10 cellular contexts compared by ENCODE assay signal in genomic region chr2:169095631-169096105, GRCh38. TPM values are rescaled to one million over a fixed set of nuclear protein-coding genes. Genes with fewer than 3 reads are reported as not detected.
DNase-seq lines count a peak whose midpoint lies in the region; ATAC-seq, FAIRE-seq and TF ChIP-seq lines count a peak whose summit lies in the region.
"Had no signal": no experiment of that assay in that cellular context is flagged by ENCODE, and none has a peak within 500 bp of the region (broad histone marks: within the 10 kb centered on the region; RNA-seq: fewer than 3 reads in every experiment).

No MANE protein-coding gene starts in this region.

- no peaks in the 10 kb centered on the region for H3K27me3 ChIP-seq in SJSA1 (replicated peaks)
- H3K27me3 ChIP-seq: right lobe of liver had no signal

- H3K4me1 ChIP-seq in A549 (peaks cover 31% of the 10 kb centered on the region), SJSA1 (replicated peaks) (peaks cover 11% of the 10 kb centered on the region)
- H3K4me1 ChIP-seq: right lobe of liver had no signal

- CTCF ChIA-PET in A549 (lab: Yijun Ruan, JAX): interaction anchor here (0.8 to 5.0 kb wide), 6 partner anchors 13 to 181 kb away, joined by 3 to 40 read pairs (median 3); no protein-coding TSS in a partner anchor

- peak overlapping the region; percentile 60 for H3K4me2 ChIP-seq in A549

- peak in 1 of 2 experiments; percentile 30 for DNase-seq in A549 (ENCODE audit: low read depth in 1 of 2, low spot score in 1 of 2)
- peak; percentile 35 for DNase-seq in GOT3 (lab: John Stamatoyannopoulos, UW)
- peak; percentile 76 to 77 for DNase-seq in SJSA1 (ENCODE audit: low read depth in 1 of 2, low spot score in 2 of 2)
- DNase-seq in fibroblast of mammary gland (ENCODE audit: low read depth): peak; percentile 95
- no peak for DNase-seq in cerebellar cortex (ENCODE audit: low spot score)
- DNase-seq in substantia nigra (lab: John Stamatoyannopoulos, UW): no peak
- no peak for DNase-seq in GM19239 (ENCODE audit: insufficient read length, low spot score)
- DNase-seq: Karpas-422, right lobe of liver had no signal

- peak; percentile 72 to 80; a peak in 5 of 6 replicates for ATAC-seq in A549
- ATAC-seq in HG03135 (IDR thresholded peaks at IDR 0.05; ENCODE audit: unreplicated experiment): no peak

- H3K9me3 ChIP-seq in A549 (no peaks in the 10 kb centered on the region), SJSA1 (replicated peaks) (no peaks in the 10 kb centered on the region)
- H3K9me3 ChIP-seq: right lobe of liver had no signal

- 28% methylated on average over 5 of the region's 5 CpGs for WGBS in A549 (ENCODE audit: missing lambda C conversion rate)

- H3K4me3 ChIP-seq in A549 (no peak overlapping the region), SJSA1 (no peak overlapping the region), fibroblast of mammary gland (ENCODE audit: control insufficient read depth, low read depth, low read length) (no peak overlapping the region)
- H3K4me3 ChIP-seq: right lobe of liver had no signal

- no peak for TF ChIP-seq RAD21 in A549 (conservative IDR thresholded peaks at IDR 0.05 in 1 of 2, IDR thresholded peaks at IDR 0.05 in 1 of 2)

- peak overlapping the region; percentile 37 to 54; a peak in 5 of 6 replicates for H3K27ac ChIP-seq in A549
- H3K27ac ChIP-seq in SJSA1: no peak overlapping the region
- no peak overlapping the region for H3K27ac ChIP-seq in substantia nigra (ENCODE audit: low read depth, low read length, poor library complexity, severe bottlenecking)
- H3K27ac ChIP-seq: right lobe of liver had no signal

- TF ChIP-seq CTCF in A549 (IDR thresholded peaks at IDR 0.05) (no peak), fibroblast of mammary gland (conservative IDR thresholded peaks at IDR 0.05; ENCODE audit: control insufficient read depth, insufficient read depth, low read depth, low read length) (no peak)

- no peak for TF ChIP-seq POLR2A in A549 (IDR thresholded peaks at IDR 0.05; ENCODE audit: low read length)

- FAIRE-seq in A549 (lab: Jason Lieb, UNC) (no peak), GM19239 (lab: Jason Lieb, UNC) (no peak)

- H3K36me3 ChIP-seq in SJSA1: no peaks in the 10 kb centered on the region
- H3K36me3 ChIP-seq: right lobe of liver had no signal

- POLR2A ChIA-PET in A549 (lab: Yijun Ruan, JAX): no interaction called here

- TF ChIP-seq EP300 in A549 (IDR thresholded peaks at IDR 0.05): no peak

TF ChIP-seq in A549, 52 proteins besides CTCF, POLR2A, EP300 and RAD21:
- TF ChIP-seq KDM5A (IDR thresholded peaks at IDR 0.05) (no peak), JUNB (IDR thresholded peaks at IDR 0.05) (peak; percentile 24; the same call in 1 of the 2 replicates), RARB (CRISPR knock-in tag; IDR thresholded peaks at IDR 0.05) (no peak), FOSL2 (IDR thresholded peaks at IDR 0.05) (peak; percentile 44; the same call in 1 of the 2 replicates), FOSL2 (CRISPR knock-in tag; IDR thresholded peaks at IDR 0.05) (no peak)

RNA-seq across cellular contexts. Expression of gene DHRS9, which starts 26.3 kb away (rescaled TPM):
- 0.19 and 0.37 TPM in 2 replicates for polyA plus RNA-seq in A549 (2011; rRNA removed)
- 0.05 TPM in 2 replicates for polyA plus RNA-seq in A549 (2012; cell fraction: cytosol; rRNA removed)
- polyA plus RNA-seq in A549 (2012; cell fraction: nucleus; rRNA removed): 0.07 TPM in 2 replicates
- polyA plus RNA-seq in A549 (2017; fragmentation: RNase III; extraction: RNeasy Plus Mini Kit Qiagen cat#74134 plus additional on column Dnase treatment): 0.09 to 0.25 TPM (median 0.21 TPM) in 3 replicates
- polyA minus RNA-seq in A549 (2011; rRNA and poly(A)+ RNA removed): 0.17 TPM in 1 of 2 replicates, not detected in the other
- total RNA-seq in SJSA1 (2014; rRNA removed; shearing (Covaris generic)): 0.11 and 0.19 TPM in 2 replicates

Comparison
In these comparisons a context has a peak if more than half of its experiments do, and no peak if none do; other contexts are left out.
1. DNase-seq: peak in GOT3 (single experiment), SJSA1 (2 of 2) and fibroblast of mammary gland (single experiment); none in cerebellar cortex (single experiment), substantia nigra (0 of 49) and GM19239 (single experiment).
2. H3K27ac ChIP-seq: peak in A549 (2 of 2); none in SJSA1 (single experiment) and substantia nigra (single experiment).